ENCODE assay signal across 5 cellular contexts in the genomic region with DNA sequence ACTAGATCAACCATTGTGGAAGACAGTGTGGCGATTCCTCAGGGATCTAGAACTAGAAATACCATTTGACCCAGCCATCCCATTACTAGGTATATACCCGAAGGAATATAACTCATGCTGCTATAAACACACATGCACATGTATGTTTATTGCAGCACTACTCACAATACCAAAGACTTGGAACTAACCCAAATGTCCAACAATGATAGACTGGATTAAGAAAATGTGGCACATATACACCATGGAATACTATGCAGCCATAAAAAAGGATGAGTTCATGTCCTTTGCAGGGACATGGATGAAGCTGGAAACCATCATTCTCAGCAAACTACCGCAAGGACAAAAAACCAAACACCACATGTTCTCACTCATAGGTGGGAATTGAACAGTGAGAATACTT. TPM values are rescaled to one million over a fixed set of nuclear protein-coding genes. Genes with fewer than 3 reads are reported as not detected.
"Had no signal": no experiment of that assay in that cellular context is flagged by ENCODE, and none has a peak within 500 bp of the region (broad histone marks: within the 10 kb centered on the region; RNA-seq: fewer than 3 reads in every experiment).

No MANE protein-coding gene starts in this region.

RNA-seq across cellular contexts. Expression of a gene that starts 42.9 kb away (rescaled TPM):
- total RNA-seq: HepG2, HT-29, HT1080, IMR-90 had no signal
- polyA plus RNA-seq: HepG2, IgD-negative memory B cell, IMR-90 had no signal
